ENCODE assay signal across 16 cellular contexts in the genomic region with DNA sequence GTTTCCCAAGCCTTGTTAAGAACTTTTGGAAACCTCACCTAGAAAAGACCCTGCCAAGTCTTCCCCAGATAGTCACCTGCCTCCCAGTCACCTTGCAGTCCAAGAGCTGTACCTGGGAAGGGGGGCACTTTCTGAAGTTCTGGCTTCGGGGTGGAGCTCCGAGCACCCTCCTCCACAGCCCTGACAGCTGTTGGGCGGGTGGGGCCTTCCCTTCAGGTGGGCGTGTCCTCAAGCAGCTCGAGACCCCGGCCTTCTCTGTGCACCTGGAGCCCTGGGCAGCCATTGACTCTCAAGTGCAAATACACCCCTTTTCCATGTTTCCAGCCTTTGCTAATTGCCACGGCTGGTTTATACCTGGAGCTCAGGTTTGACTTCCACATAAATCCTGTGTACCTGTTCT. TPM values are rescaled to one million over a fixed set of nuclear protein-coding genes. Genes with fewer than 3 reads are reported as not detected.
A peak's percentile ranks its signal among the peaks of the same experiment; 100 is the strongest.
DNase-seq lines count a peak whose midpoint lies in the region; ATAC-seq lines count a peak whose summit lies in the region.
"Had no signal": no experiment of that assay in that cellular context is flagged by ENCODE, and none has a peak within 500 bp of the region (broad histone marks: within the 10 kb centered on the region; RNA-seq: fewer than 3 reads in every experiment).

No MANE protein-coding gene starts in this region.

- peaks cover 2% of the 10 kb centered on the region for H3K27me3 Mint-ChIP-seq in activated CD4-positive, alpha-beta memory T cell treated with anti-CD3 and anti-CD28 coated beads for 36 hours

- no peak overlapping the region for H3K4me3 Mint-ChIP-seq in activated CD4-positive, alpha-beta memory T cell treated with anti-CD3 and anti-CD28 coated beads for 36 hours
- H3K4me3 Mint-ChIP-seq: T-helper 1 cell treated with Interleukin-12 subunit alpha and Interleukin-12 subunit beta and Interleukin-4 antibody, amounts not matched to agents 30 μg/mL and 1 μg/mL, for 36 hours had no signal

- peak; percentile 92 for DNase-seq in NCI-H748 (lab: John Stamatoyannopoulos, UW; ENCODE audit: unreplicated experiment)
- no peak for DNase-seq in NCI-H748 treated with DMSO at 0.1 percent for 48 hours (lab: John Stamatoyannopoulos, UW)
- DNase-seq in NCI-H2171 (lab: John Stamatoyannopoulos, UW), result peak; percentile 37
- DNase-seq in left lobe of liver (ENCODE audit: low spot score), result peak; percentile 33
- DNase-seq in activated CD4-positive, alpha-beta memory T cell treated with anti-CD3 and anti-CD28 coated beads for 36 hours, result no peak
- DNase-seq in COLO829 (ENCODE audit: low spot score), result no peak
- no peak for DNase-seq in stimulated activated naive CD4-positive, alpha-beta T cell (lab: John Stamatoyannopoulos, UW)
- DNase-seq: C1 segment of cervical spinal cord, NCI-H1048, NCI-H1930, NCI-H226, OCI-M1, SHP77 treated with DMSO at 0.1 percent for 48 hours had no signal

- ATAC-seq in left lobe of liver, result no peak
- ATAC-seq: SK-N-SH treated with all-trans-retinoic acid at 6 μM for 48 hours had no signal

- CTCF ChIA-PET in activated CD4-positive, alpha-beta memory T cell treated with anti-CD3 and anti-CD28 coated beads for 36 hours (lab: Charles Lee), result no interaction called here

- H3K4me1 Mint-ChIP-seq in activated CD4-positive, alpha-beta memory T cell treated with anti-CD3 and anti-CD28 coated beads for 36 hours (ENCODE audit: low read depth), result no peaks in the 10 kb centered on the region

- H3K27ac Mint-ChIP-seq in activated CD4-positive, alpha-beta memory T cell treated with anti-CD3 and anti-CD28 coated beads for 36 hours, result no peak overlapping the region
- H3K27ac Mint-ChIP-seq: T-helper 1 cell treated with Interleukin-12 subunit alpha and Interleukin-12 subunit beta and Interleukin-4 antibody, amounts not matched to agents 30 μg/mL and 1 μg/mL, for 36 hours had no signal

- no peaks in the 10 kb centered on the region for H3K36me3 Mint-ChIP-seq in activated CD4-positive, alpha-beta memory T cell treated with anti-CD3 and anti-CD28 coated beads for 36 hours

- POLR2A ChIA-PET in activated CD4-positive, alpha-beta memory T cell treated with anti-CD3 and anti-CD28 coated beads for 36 hours (lab: Charles Lee), result no interaction called here

- no peaks in the 10 kb centered on the region for H3K9me3 Mint-ChIP-seq in activated CD4-positive, alpha-beta memory T cell treated with anti-CD3 and anti-CD28 coated beads for 36 hours
- H3K9me3 Mint-ChIP-seq: T-helper 1 cell treated with Interleukin-12 subunit alpha and Interleukin-12 subunit beta and Interleukin-4 antibody, amounts not matched to agents 30 μg/mL and 1 μg/mL, for 36 hours had no signal

- intact Hi-C loops in activated CD4-positive, alpha-beta memory T cell treated with anti-CD3 and anti-CD28 coated beads for 36 hours (cut with micrococcal nuclease), result no loop called here

RNA-seq across cellular contexts. Expression of a gene that starts 37.0 kb away (rescaled TPM):
- 55.4 TPM for total RNA-seq in left lobe of liver
- total RNA-seq in activated CD4-positive, alpha-beta memory T cell treated with anti-CD3 and anti-CD28 coated beads for 36 hours, result not detected
- total RNA-seq: MCF 10A had no signal

Comparison
In these comparisons a context has a peak if more than half of its experiments do, and no peak if none do; other contexts are left out.
1. DNase-seq: peak in NCI-H748 (single experiment), NCI-H2171 (single experiment) and left lobe of liver (single experiment); none in NCI-H748 treated with DMSO at 0.1 percent for 48 hours (single experiment), activated CD4-positive, alpha-beta memory T cell treated with anti-CD3 and anti-CD28 coated beads for 36 hours (single experiment), COLO829 (single experiment) and stimulated activated naive CD4-positive, alpha-beta T cell (0 of 6).
2. RNA of a gene that starts 37.0 kb away (total RNA-seq): 55.4 TPM in left lobe of liver (single experiment); not detected in activated CD4-positive, alpha-beta memory T cell treated with anti-CD3 and anti-CD28 coated beads for 36 hours; every median in the first group is over 10 times any median in the second.